ENCODE assay signal across 9 cellular contexts in genomic region chr10:50362547-50363125, GRCh38.
DNase-seq lines count a peak whose midpoint lies in the region; ATAC-seq and TF ChIP-seq lines count a peak whose summit lies in the region.
"Had no signal": no experiment of that assay in that cellular context is flagged by ENCODE, and none has a peak within 500 bp of the region (broad histone marks: within the 10 kb centered on the region; RNA-seq: fewer than 3 reads in every experiment).

No MANE protein-coding gene starts in this region.

- H3K27ac Mint-ChIP-seq in naive thymus-derived CD4-positive, alpha-beta T cell = peak overlapping the region in 1 of 9 donors; percentile 1
- H3K27ac Mint-ChIP-seq in type B pancreatic cell = no peak overlapping the region

- H3K4me1 ChIP-seq in MM.1S (ENCODE audit: low read length) = peaks cover 15% of the 10 kb centered on the region
- H3K4me1 ChIP-seq in naive thymus-derived CD4-positive, alpha-beta T cell (ENCODE audit: control insufficient read depth in 2 of 2, insufficient read depth in 2 of 2, low read length in 2 of 2) = no peaks in the 10 kb centered on the region

- TF ChIP-seq CTCF in MM.1S (IDR thresholded peaks at IDR 0.05; ENCODE audit: low read length) (no peak), type B pancreatic cell (conservative IDR thresholded peaks at IDR 0.05) (no peak)

- H3K9me2 ChIP-seq in MM.1S (replicated peaks; ENCODE audit: insufficient read depth, low read length) = no peaks in the 10 kb centered on the region

- CTCF ChIA-PET in naive thymus-derived CD4-positive, alpha-beta T cell (lab: Charles Lee) = no interaction called here

- no peak overlapping the region for H2AFZ ChIP-seq in MM.1S (ENCODE audit: low read length)

- peaks cover 9 to 40% (median 27%) of the 10 kb centered on the region in 7 donors for H3K4me1 Mint-ChIP-seq in naive thymus-derived CD4-positive, alpha-beta T cell
- no peaks in the 10 kb centered on the region for H3K4me1 Mint-ChIP-seq in type B pancreatic cell (ENCODE audit: unreplicated experiment)

- no peak overlapping the region for H3K4me3 ChIP-seq in MM.1S (ENCODE audit: low read length)
- no peak overlapping the region for H3K4me3 ChIP-seq in naive thymus-derived CD4-positive, alpha-beta T cell (ENCODE audit: low read length)
- H3K4me3 ChIP-seq: A549 had no signal

- H3K36me3 ChIP-seq in MM.1S (replicated peaks; ENCODE audit: insufficient read depth, low read length) = no peaks in the 10 kb centered on the region
- H3K36me3 ChIP-seq in naive thymus-derived CD4-positive, alpha-beta T cell (ENCODE audit: control insufficient read depth in 2 of 3, insufficient read depth in 3 of 3, low read length in 3 of 3) = peaks cover 0 to 6% (median 0%) of the 10 kb centered on the region in 3 experiments

- peak; percentile 71 for DNase-seq in NOMO-1 treated with DMSO at 0.1 percent for 48 hours (lab: John Stamatoyannopoulos, UW; ENCODE audit: unreplicated experiment)
- no peak for DNase-seq in NOMO-1 treated with dmso at 0.1 percent for 144 hours (lab: John Stamatoyannopoulos, UW; ENCODE audit: unreplicated experiment)
- peak; percentile 22 for DNase-seq in MM.1S
- DNase-seq in naive thymus-derived CD4-positive, alpha-beta T cell = no peak
- DNase-seq in type B pancreatic cell (ENCODE audit: extremely low spot score, unreplicated experiment) = no peak
- DNase-seq in NCI-H2171 (lab: John Stamatoyannopoulos, UW) = no peak
- no peak for DNase-seq in SW 1271 (lab: John Stamatoyannopoulos, UW)

- peaks cover 7 to 67% (median 47%) of the 10 kb centered on the region in 5 donors for H3K36me3 Mint-ChIP-seq in naive thymus-derived CD4-positive, alpha-beta T cell
- peaks cover 7% of the 10 kb centered on the region for H3K36me3 Mint-ChIP-seq in type B pancreatic cell

- H4K20me1 ChIP-seq in MM.1S (ENCODE audit: insufficient read depth, low read length) = no peaks in the 10 kb centered on the region

- peak overlapping the region in 1 of 10 donors; percentile 4 for H3K4me3 Mint-ChIP-seq in naive thymus-derived CD4-positive, alpha-beta T cell
- no peak overlapping the region for H3K4me3 Mint-ChIP-seq in type B pancreatic cell

- peaks cover 0 to 26% (median 8%) of the 10 kb centered on the region in 11 donors for H3K9me3 Mint-ChIP-seq in naive thymus-derived CD4-positive, alpha-beta T cell
- H3K9me3 Mint-ChIP-seq in type B pancreatic cell = peaks cover 3% of the 10 kb centered on the region

- intact Hi-C loops in naive thymus-derived CD4-positive, alpha-beta T cell (cut with micrococcal nuclease) = no loop called here

- POLR2A ChIA-PET in naive thymus-derived CD4-positive, alpha-beta T cell (lab: Charles Lee) = no interaction called here

- H3F3A ChIP-seq in MM.1S (ENCODE audit: insufficient read depth, low read length) = 0 out of 2 replicates have a peak, but pooled peaks cover 7% of the 10 kb centered on the region

- no peak overlapping the region for H3K9ac ChIP-seq in MM.1S (ENCODE audit: low read length)

- H3K79me2 ChIP-seq in MM.1S (ENCODE audit: low read length) = no peaks in the 10 kb centered on the region

- H3K9me3 ChIP-seq in MM.1S (replicated peaks; ENCODE audit: insufficient read depth, low read length) = no peaks in the 10 kb centered on the region
- H3K9me3 ChIP-seq in naive thymus-derived CD4-positive, alpha-beta T cell (ENCODE audit: control insufficient read depth in 2 of 3, low read length in 3 of 3) = no peaks in the 10 kb centered on the region
- H3K9me3 ChIP-seq: A549 had no signal

- ATAC-seq in HG02840 (IDR thresholded peaks at IDR 0.05; ENCODE audit: low FRiP score, unreplicated experiment) = peak; percentile 72
- ATAC-seq in naive thymus-derived CD4-positive, alpha-beta T cell = peak; percentile 27
- ATAC-seq: A549 had no signal

- no peaks in the 10 kb centered on the region for H3K27me3 Mint-ChIP-seq in naive thymus-derived CD4-positive, alpha-beta T cell
- H3K27me3 Mint-ChIP-seq in type B pancreatic cell = no peaks in the 10 kb centered on the region

- peak overlapping the region; percentile 16; the same call in 1 of the 2 replicates for H3K4me2 ChIP-seq in MM.1S (ENCODE audit: low read depth, low read length)
- H3K4me2 ChIP-seq: A549 had no signal

- peak overlapping the region; percentile 38; the same call in 1 of the 2 replicates for H3K27ac ChIP-seq in MM.1S (ENCODE audit: low read length)
- H3K27ac ChIP-seq in naive thymus-derived CD4-positive, alpha-beta T cell (ENCODE audit: low read depth, low read length) = no peak overlapping the region
- H3K27ac ChIP-seq: A549 had no signal

- H3K27me3 ChIP-seq in MM.1S (replicated peaks; ENCODE audit: insufficient read depth, low read length) = no peaks in the 10 kb centered on the region
- H3K27me3 ChIP-seq in naive thymus-derived CD4-positive, alpha-beta T cell (ENCODE audit: control insufficient read depth in 2 of 2, insufficient read depth in 2 of 2, low read length in 2 of 2) = no peaks in the 10 kb centered on the region

Comparison
In these comparisons a context has a peak if more than half of its experiments do, and no peak if none do; other contexts are left out.
1. DNase-seq: peak in NOMO-1 treated with DMSO at 0.1 percent for 48 hours (single experiment) and MM.1S (single experiment); none in NOMO-1 treated with dmso at 0.1 percent for 144 hours (single experiment), naive thymus-derived CD4-positive, alpha-beta T cell (0 of 9), type B pancreatic cell (single experiment), NCI-H2171 (single experiment) and SW 1271 (0 of 2).